26 cellular contexts compared by ENCODE assay signal in genomic region chr4:23921993-23922392, GRCh38. TPM values are rescaled to one million over a fixed set of nuclear protein-coding genes. Genes with fewer than 3 reads are reported as not detected.
"Had no signal": no experiment of that assay in that cellular context is flagged by ENCODE, and none has a peak within 500 bp of the region (broad histone marks: within the 10 kb centered on the region; RNA-seq: fewer than 3 reads in every experiment).

No MANE protein-coding gene starts in this region.

- ATAC-seq: activated naive CD4-positive, alpha-beta T cell treated with anti-CD3 and anti-CD28 coated beads, Interleukin-2, amount 50 U/mL, for 72 hours; activated T-cell treated with anti-CD3 and anti-CD28 coated beads, Interleukin-2, amount 50 U/mL, for 72 hours; gastroesophageal sphincter; natural killer cell treated with Interleukin-12 subunit alpha and Interleukin-12 subunit beta and Interleukin-15 and Interleukin-18, amount 100 ng/mL, for 72 hours; pancreas; stimulated activated naive B cell treated with anti-CD40 and anti-IgM and Interleukin-4, amounts not matched to agents 10 μg/mL and 1 μg/mL and 100 μg/mL, for 72 hours; upper lobe of right lung had no signal

- H3K9me3 ChIP-seq: gastroesophageal sphincter, neutrophil, pancreas, prostate gland, stomach, tibial artery, upper lobe of right lung had no signal

- H3K4me1 ChIP-seq: gastroesophageal sphincter, pancreas, prostate gland, tibial artery, upper lobe of right lung had no signal

- H3K27me3 ChIP-seq: cardiac muscle cell, gastroesophageal sphincter, neutrophil, pancreas, stomach, tibial artery, upper lobe of right lung had no signal

- H3K27ac ChIP-seq: cardiac muscle cell, gastroesophageal sphincter, neutrophil, pancreas, tibial artery, upper lobe of right lung, VCaP had no signal

- DNase-seq: activated CD4-positive, alpha-beta T cell treated with anti-CD3 and anti-CD28 coated beads for 4 hours; activated CD4-positive, alpha-beta T cell treated with anti-CD3 and anti-CD28 coated beads, Interleukin-2, amount 50 U/mL, for 4 hours; activated naive CD4-positive, alpha-beta T cell; activated T-cell treated with anti-CD3 and anti-CD28 coated beads for 4 hours; activated T-cell treated with anti-CD3 and anti-CD28 coated beads, Interleukin-2, amount 50 U/mL, for 72 hours; cortex of kidney; head of caudate nucleus; hypothalamus; immature natural killer cell; mesendoderm; pancreas; stimulated activated CD4-positive, alpha-beta T cell treated with anti-CD3 and anti-CD28 coated beads, Interleukin-15, amount 100 ng/mL, for 24 hours; stimulated activated CD4-positive, alpha-beta T cell treated with anti-CD3 and anti-CD28 coated beads, Interleukin-2, amount 100 ng/mL, for 24 hours; stimulated activated naive B cell treated with anti-CD40 and anti-IgM and Interleukin-4, amounts not matched to agents 10 μg/mL and 1 μg/mL and 100 μg/mL, for 72 hours; stomach; T-helper 9 cell; tibial artery; upper lobe of right lung had no signal

- H3K36me3 ChIP-seq: cardiac muscle cell, gastroesophageal sphincter, neutrophil, pancreas, prostate gland, stomach, tibial artery, upper lobe of right lung had no signal

- H3K4me3 ChIP-seq: cardiac muscle cell, gastroesophageal sphincter, pancreas, prostate gland, stomach, tibial artery, upper lobe of right lung had no signal

RNA-seq across cellular contexts. Expression of gene PPARGC1A, which starts 32.1 kb away (rescaled TPM):
- total RNA-seq: activated naive CD4-positive, alpha-beta T cell treated with anti-CD3 and anti-CD28 coated beads, Interleukin-2, amount 50 U/mL, for 72 hours; activated T-cell treated with anti-CD3 and anti-CD28 coated beads, Interleukin-2, amount 50 U/mL, for 72 hours; endothelial cell of umbilical vein; natural killer cell treated with Interleukin-12 subunit alpha and Interleukin-12 subunit beta and Interleukin-15 and Interleukin-18, amount 100 ng/mL, for 72 hours had no signal
